In the genomic region with DNA sequence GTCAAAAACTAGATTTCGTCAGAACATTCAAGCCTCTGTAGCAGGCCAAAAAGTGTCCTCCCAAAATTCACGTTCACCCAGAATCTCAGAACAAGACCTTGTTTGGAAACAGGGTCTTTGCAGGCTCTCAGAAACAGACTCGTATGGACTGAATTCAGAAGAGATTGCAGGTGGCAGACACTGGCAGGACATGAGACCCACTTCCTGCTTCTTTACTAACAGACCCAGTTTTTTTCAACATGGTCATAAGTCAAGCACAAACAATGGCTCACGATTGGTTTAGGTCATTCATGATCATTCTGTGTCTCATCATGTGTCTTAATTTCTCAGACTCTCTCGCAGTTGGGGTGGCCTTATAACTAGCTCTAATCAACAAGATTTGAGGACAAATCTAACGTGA, we compare ENCODE assay signal across 16 cellular contexts. TPM values are rescaled to one million over a fixed set of nuclear protein-coding genes. Genes with fewer than 3 reads are reported as not detected.
DNase-seq lines count a peak whose midpoint lies in the region; ATAC-seq, FAIRE-seq and TF ChIP-seq lines count a peak whose summit lies in the region.
"Had no signal": no experiment of that assay in that cellular context is flagged by ENCODE, and none has a peak within 500 bp of the region (broad histone marks: within the 10 kb centered on the region; RNA-seq: fewer than 3 reads in every experiment).

No MANE protein-coding gene starts in this region.

- RAD21 ChIA-PET in GM12878 (lab: Charles Lee; ENCODE audit: unreplicated experiment), result interaction anchor here (2.0 kb wide), 1 partner anchor 29 kb away, joined by 6 read pairs; no protein-coding TSS in a partner anchor

- TF ChIP-seq CTCF in HepG2 (CRISPR knock-in tag; IDR thresholded peaks at IDR 0.05) (no peak), right lobe of liver (IDR thresholded peaks at IDR 0.05) (no peak), GM12878 (IDR thresholded peaks at IDR 0.05 in 2 of 3, conservative IDR thresholded peaks at IDR 0.05 in 1 of 3; ENCODE audit: control insufficient read depth in 2 of 3, extremely low read depth in 1 of 3, insufficient read depth in 1 of 3, low read depth in 3 of 3, low read length in 3 of 3) (no peak)

- no peak for TF ChIP-seq EP300 in HepG2 (IDR thresholded peaks at IDR 0.05; ENCODE audit: low read depth in 2 of 2, low read length in 2 of 2)
- no peak for TF ChIP-seq EP300 in HepG2 (CRISPR knock-in tag; IDR thresholded peaks at IDR 0.05; ENCODE audit: borderline replicate concordance)
- TF ChIP-seq EP300 in GM12878 (IDR thresholded peaks at IDR 0.05; ENCODE audit: borderline replicate concordance in 1 of 2, control insufficient read depth in 1 of 2, low read depth in 2 of 2, low read length in 2 of 2), result no peak

- H3K9ac ChIP-seq in HepG2 (ENCODE audit: insufficient read depth, low read depth, low read length) (no peak overlapping the region), GM12878 (ENCODE audit: control insufficient read depth, insufficient read depth, low read length) (no peak overlapping the region)
- H3K9ac ChIP-seq: GM23248 had no signal

- in situ Hi-C loops in HepG2 (cut with HindIII; ENCODE audit: extremely low pct_ligation_motif_present, low pct_unique_long_range_greater_than_20kb) (no loop called here), GM12878 (cut with MboI) (no loop called here)

- TF ChIP-seq POLR2A in HepG2 (IDR thresholded peaks at IDR 0.05; ENCODE audit: insufficient read depth in 1 of 2, low read depth in 2 of 2, low read length in 2 of 2), result no peak
- TF ChIP-seq POLR2A in right lobe of liver (IDR thresholded peaks at IDR 0.05), result no peak
- no peak for TF ChIP-seq POLR2A in GM12878 (IDR thresholded peaks at IDR 0.05; ENCODE audit: low read depth, low read length)

- H3K4me3 ChIP-seq in HepG2 (replicated peaks in 1 of 3; ENCODE audit: insufficient read depth in 1 of 3, low read depth in 2 of 3, low read length in 3 of 3), result no peak overlapping the region
- H3K4me3 ChIP-seq in right lobe of liver, result no peak overlapping the region
- H3K4me3 ChIP-seq in GM12878, result no peak overlapping the region
- H3K4me3 ChIP-seq: GM23248 had no signal

- FAIRE-seq in HepG2 (lab: Jason Lieb, UNC) (no peak), GM12878 (lab: Jason Lieb, UNC) (no peak)
- FAIRE-seq: GM12891, H54 had no signal

- H3K36me3 ChIP-seq in HepG2 (replicated peaks in 1 of 2; ENCODE audit: control insufficient read depth in 1 of 2, insufficient read depth in 2 of 2, low read length in 2 of 2) (no peaks in the 10 kb centered on the region), right lobe of liver (no peaks in the 10 kb centered on the region), GM12878 (ENCODE audit: control insufficient read depth in 2 of 2, insufficient read depth in 2 of 2, low read length in 1 of 2) (no peaks in the 10 kb centered on the region)

- no peak overlapping the region for H3K27ac ChIP-seq in HepG2 (ENCODE audit: extremely low read length, insufficient read depth, low read length)
- H3K27ac ChIP-seq in right lobe of liver, result no peak overlapping the region
- H3K27ac ChIP-seq in GM12878 (ENCODE audit: control insufficient read depth, insufficient read depth), result no peak overlapping the region
- H3K27ac ChIP-seq: GM23248 had no signal

- POLR2A ChIA-PET in HepG2 (lab: Yijun Ruan, JAX), result no interaction called here
- POLR2A ChIA-PET in GM12878 (lab: Charles Lee), result interaction anchor here (0.8 to 1.0 kb wide), 2 partner anchors 21 to 68 kb away, joined by 3 to 5 read pairs; no protein-coding TSS in a partner anchor

- H3K27me3 ChIP-seq in HepG2 (ENCODE audit: control insufficient read depth in 1 of 2, insufficient read depth in 2 of 2, low read length in 2 of 2), result peaks cover 0 to 28% of the 10 kb centered on the region in 2 experiments; a peak in 4 of 5 replicates
- H3K27me3 ChIP-seq in right lobe of liver, result no peaks in the 10 kb centered on the region
- H3K27me3 ChIP-seq in GM12878 (replicated peaks in 1 of 2; ENCODE audit: control insufficient read depth in 2 of 2, insufficient read depth in 2 of 2, low read length in 1 of 2), result no peaks in the 10 kb centered on the region

- BruUV-seq in HepG2 (replicated peaks; lab: Mats Ljungman, UMichigan) (no TSS peak), GM12878 (replicated peaks; lab: Mats Ljungman, UMichigan) (no TSS peak)

- intact Hi-C loops in HepG2 (cut with micrococcal nuclease; ENCODE audit: unreplicated experiment), result no loop called here
- intact Hi-C loops in right lobe of liver (cut with DNase I), result loop anchor here in 1 of 2 donors (10.0 kb wide), 1 partner anchor 73 kb away; a partner anchor contains a TSS
- intact Hi-C loops in GM12878 (cut with micrococcal nuclease; ENCODE audit: unreplicated experiment), result no loop called here

- ATAC-seq in HepG2, result no peak
- ATAC-seq in right lobe of liver, result no peak
- no peak for ATAC-seq in GM12878
- ATAC-seq: HCT116 had no signal

- H3K79me2 ChIP-seq in HepG2 (ENCODE audit: insufficient read depth, low read length) (no peaks in the 10 kb centered on the region), GM12878 (ENCODE audit: control insufficient read depth, insufficient read depth, low read length) (no peaks in the 10 kb centered on the region)

- H3K9me3 ChIP-seq in HepG2 (ENCODE audit: low read length), result no peaks in the 10 kb centered on the region
- no peaks in the 10 kb centered on the region for H3K9me3 ChIP-seq in right lobe of liver
- no peaks in the 10 kb centered on the region for H3K9me3 ChIP-seq in GM12878 (replicated peaks; ENCODE audit: control insufficient read depth, insufficient read depth, low read length)

- no peak overlapping the region for H2AFZ ChIP-seq in HepG2 (ENCODE audit: low read length)
- no peak overlapping the region for H2AFZ ChIP-seq in GM12878 (ENCODE audit: control insufficient read depth, low read depth, low read length)
- H2AFZ ChIP-seq: GM23248 had no signal

- TF ChIP-seq RAD21 in HepG2 (CRISPR knock-in tag; IDR thresholded peaks at IDR 0.05), result no peak
- no peak for TF ChIP-seq RAD21 in GM12878 (IDR thresholded peaks at IDR 0.05; ENCODE audit: insufficient read depth, low read depth, low read length)

- CTCF ChIA-PET in HepG2 (lab: Yijun Ruan, JAX; ENCODE audit: low intra/inter-chr PET ratio, low total read pairs) (no interaction called here), GM12878 (lab: Yijun Ruan, JAX) (no interaction called here)

- DNase-seq in HepG2 (ENCODE audit: low spot score) (no peak), right lobe of liver (no peak), NAMALWA (ENCODE audit: low spot score) (peak; percentile 51), GM12878 (ENCODE audit: low read depth, low spot score) (no peak), NCI-H1105 (lab: John Stamatoyannopoulos, UW) (no peak), NCI-H2029 treated with DMSO at 0.1 percent for 48 hours (lab: John Stamatoyannopoulos, UW) (no peak)
- no peak for DNase-seq in activated CD4-positive, alpha-beta T cell treated with anti-CD3 and anti-CD28 coated beads, Interleukin-2, amount 50 U/mL, for 48 hours
- DNase-seq: ACHN; C1 segment of cervical spinal cord; Calu3; CD4-positive, alpha-beta T cell; DMS 273 treated with DMSO at 0.1 percent for 48 hours; GM23248 had no signal

- H3K4me1 ChIP-seq in HepG2 (ENCODE audit: insufficient read depth, low read length), result peaks cover 28% of the 10 kb centered on the region
- peaks cover 0 to 7% (median 0%) of the 10 kb centered on the region in 4 donors for H3K4me1 ChIP-seq in right lobe of liver
- H3K4me1 ChIP-seq in GM12878 (ENCODE audit: control insufficient read depth, insufficient read depth, low read length), result peaks cover 26% of the 10 kb centered on the region

- SMC1A ChIA-PET in GM12878 (lab: Charles Lee; ENCODE audit: uncharacterized antibody, unreplicated experiment), result no interaction called here

- H3K4me2 ChIP-seq in HepG2 (ENCODE audit: low read depth, low read length), result peak overlapping the region; percentile 30; the same call in 1 of the 2 replicates
- no peak overlapping the region for H3K4me2 ChIP-seq in GM12878 (ENCODE audit: control insufficient read depth, insufficient read depth)

- H4K20me1 ChIP-seq in HepG2 (ENCODE audit: insufficient read depth, low read length) (no peaks in the 10 kb centered on the region), GM12878 (ENCODE audit: control insufficient read depth, insufficient read depth) (no peaks in the 10 kb centered on the region)

- 14% methylated on average over 6 of the region's 6 CpGs for WGBS in HepG2 (ENCODE audit: low lambda C conversion rate)
- WGBS in right lobe of liver (ENCODE audit: insufficient coverage, low coverage, low lambda C conversion rate, missing lambda C conversion rate), result 55% methylated on average over 6 of the region's 6 CpGs
- WGBS in GM12878 (ENCODE audit: insufficient coverage, insufficient replicate concordance, low lambda C conversion rate, missing lambda C conversion rate), result 95% methylated on average over 6 of the region's 6 CpGs

RNA-seq across cellular contexts. Expression of a gene that starts 5.4 kb away (rescaled TPM):
- total RNA-seq in HepG2 (2016; rRNA removed; fragmentation: Illumina TruSeq; extraction: Trizol), result 7.7 and 13.3 TPM in 2 replicates
- 16.7 and 22.2 TPM in 2 replicates for total RNA-seq in HepG2 (2016; cell fraction: cytosol; rRNA removed; fragmentation: Illumina TruSeq; extraction: Trizol; ENCODE audit: low read depth)
- total RNA-seq in HepG2 (2016; cell fraction: insoluble cytoplasmic fraction; rRNA removed; fragmentation: Illumina TruSeq; extraction: Trizol), result 6.3 and 11.6 TPM in 2 replicates
- 9.3 and 11.2 TPM in 2 replicates for total RNA-seq in HepG2 (2016; cell fraction: membrane; rRNA removed; fragmentation: Illumina TruSeq; extraction: Trizol)
- 36.2 and 43.2 TPM in 2 replicates for total RNA-seq in HepG2 (2016; cell fraction: nucleus; rRNA removed; fragmentation: Illumina TruSeq; extraction: Trizol)
- polyA plus RNA-seq in HepG2 (2011; rRNA removed), result 6.0 and 6.3 TPM in 2 replicates
- 3.2 TPM in 2 replicates for polyA plus RNA-seq in HepG2 (2011; cell fraction: cytosol; rRNA removed)
- 38.9 and 57.3 TPM in 2 replicates for polyA plus RNA-seq in HepG2 (2011; cell fraction: nucleus; rRNA removed)
- polyA plus RNA-seq in HepG2 (2012), result 17.0 and 17.9 TPM in 2 replicates
- polyA plus RNA-seq in HepG2 (2016; cell fraction: cytosol; fragmentation: Illumina TruSeq; extraction: Trizol; ENCODE audit: low read depth), result 0.76 and 1.1 TPM in 2 replicates
- polyA plus RNA-seq in HepG2 (2016; cell fraction: insoluble cytoplasmic fraction; fragmentation: Illumina TruSeq; extraction: Trizol; ENCODE audit: low read depth), result 7.6 and 11.0 TPM in 2 replicates
- 3.0 TPM in 2 replicates for polyA plus RNA-seq in HepG2 (2016; cell fraction: membrane; fragmentation: Illumina TruSeq; extraction: Trizol; ENCODE audit: low read depth)
- polyA plus RNA-seq in HepG2 (2016; cell fraction: nucleus; fragmentation: Illumina TruSeq; extraction: Trizol; ENCODE audit: insufficient read depth, low read depth), result 55.5 and 57.3 TPM in 2 replicates
- 15.3 and 47.0 TPM in 2 replicates for polyA minus RNA-seq in HepG2 (2011; rRNA and poly(A)+ RNA removed; ENCODE audit: low replicate concordance)
- polyA minus RNA-seq in HepG2 (2011; cell fraction: cytosol; rRNA and poly(A)+ RNA removed), result 5.4 and 6.3 TPM in 2 replicates
- polyA minus RNA-seq in HepG2 (2011; cell fraction: nucleus; rRNA and poly(A)+ RNA removed), result 44.4 and 60.9 TPM in 2 replicates
- total RNA-seq in right lobe of liver, result 10 to 100 TPM in 4 of 6 experiments, 1 to 10 TPM in 2; 8.5 to 23.1 (median 13.2) TPM
- 184 and 188 TPM in 2 replicates for total RNA-seq in GM12878 (2013; cell fraction: nucleolus; rRNA removed)
- 15.4 and 18.3 TPM in 2 replicates for total RNA-seq in GM12878 (2014; rRNA removed)
- 14.4 and 18.4 TPM in 2 replicates for total RNA-seq in GM12878 (2014; rRNA removed; fragmentation: Illumina TruSeq; extraction: Trizol)
- 26.1 and 30.6 TPM in 2 replicates for total RNA-seq in GM12878 (2021)
- 13.0 TPM for polyA plus RNA-seq in GM12878 (2011; ENCODE audit: low read depth)
- polyA plus RNA-seq in GM12878 (2011; rRNA removed), result 8.7 and 10.5 TPM in 2 replicates
- 7.8 and 8.6 TPM in 2 replicates for polyA plus RNA-seq in GM12878 (2011; cell fraction: cytosol; rRNA removed)
- polyA plus RNA-seq in GM12878 (2011; cell fraction: nucleus; rRNA removed), result 101 and 119 TPM in 2 replicates
- 23.9 and 25.8 TPM in 2 replicates for polyA plus RNA-seq in GM12878 (2012)
- 18.4 and 27.5 TPM in 2 replicates for polyA plus RNA-seq in GM12878 (2014; fragmentation: Illumina TruSeq; extraction: Trizol)
- polyA plus RNA-seq in GM12878 (2014; fragmentation: Nextera tagmentation; extraction: Ambion mirVana), result 1 to 10 TPM; 1.4 to 2.8 TPM
- polyA plus RNA-seq in GM12878 (2014; rRNA removed), result 25.8 and 28.7 TPM in 2 replicates
- 1 to 10 TPM; 2.5 to 3.4 TPM for polyA plus RNA-seq in GM12878 (2016; fragmentation: Nextera tagmentation; extraction: Ambion mirVana)
- 20.3 and 25.2 TPM in 2 replicates for polyA minus RNA-seq in GM12878 (2011; rRNA and poly(A)+ RNA removed)
- 11.1 and 12.5 TPM in 2 replicates for polyA minus RNA-seq in GM12878 (2011; cell fraction: cytosol; rRNA and poly(A)+ RNA removed)
- polyA minus RNA-seq in GM12878 (2011; cell fraction: nucleus; rRNA and poly(A)+ RNA removed), result 49.2 and 70.5 TPM in 2 replicates
